ENCODE assay signal across 1 cellular context in genomic region chr11:75642402-75643113, GRCh38.
TF ChIP-seq lines count a peak whose summit lies in the region.

No MANE protein-coding gene starts in this region.

TF ChIP-seq in SK-N-SH treated with all-trans-retinoic acid at 6 μM for 48 hours, 23 proteins besides CTCF, POLR2A, EP300 and RAD21 (continued from another document):
- no peak for TF ChIP-seq TSHZ2 (CRISPR knock-in tag; IDR thresholded peaks at IDR 0.05)
- TF ChIP-seq PPARA (CRISPR knock-in tag; IDR thresholded peaks at IDR 0.05; ENCODE audit: borderline replicate concordance), result no peak
- TF ChIP-seq RARB (CRISPR knock-in tag; IDR thresholded peaks at IDR 0.05), result no peak
